In the genomic region with DNA sequence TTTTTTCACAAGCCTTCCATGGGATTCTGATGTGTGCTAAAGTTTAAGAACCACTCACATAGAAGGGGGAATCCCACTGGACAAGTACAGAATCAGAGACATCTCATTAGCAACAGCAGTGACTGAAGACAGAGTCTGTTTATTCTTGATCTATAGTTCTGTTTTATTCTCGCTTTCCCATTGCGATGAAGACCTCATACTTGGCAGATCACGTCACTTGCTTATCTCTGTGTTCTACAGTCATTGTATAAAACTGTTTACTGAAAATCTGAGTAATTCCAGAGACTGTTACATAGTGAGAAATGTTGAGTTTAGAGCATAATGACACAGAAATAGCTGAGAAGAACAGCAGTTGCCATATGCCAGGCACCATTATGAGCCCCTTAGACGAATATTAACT, we compare ENCODE assay signal across 20 cellular contexts.
DNase-seq lines count a peak whose midpoint lies in the region; ATAC-seq, FAIRE-seq and TF ChIP-seq lines count a peak whose summit lies in the region.
"Had no signal": no experiment of that assay in that cellular context is flagged by ENCODE, and none has a peak within 500 bp of the region (broad histone marks: within the 10 kb centered on the region; RNA-seq: fewer than 3 reads in every experiment).

No MANE protein-coding gene starts in this region.

- peak overlapping the region; percentile 31 for H3K27ac Mint-ChIP-seq in mesothelial cell of epicardium
- no peak overlapping the region for H3K27ac Mint-ChIP-seq in endothelial cell (ENCODE audit: unreplicated experiment)
- H3K27ac Mint-ChIP-seq: activated CD4-positive, alpha-beta memory T cell treated with anti-CD3 and anti-CD28 coated beads, Interleukin-2, amount 10 ng/mL, durations not matched to agents 7 days and 5 days had no signal

- H3K4me3 Mint-ChIP-seq in mesothelial cell of epicardium: no peak overlapping the region
- no peak overlapping the region for H3K4me3 Mint-ChIP-seq in endothelial cell (ENCODE audit: unreplicated experiment)
- H3K4me3 Mint-ChIP-seq: activated CD4-positive, alpha-beta memory T cell treated with anti-CD3 and anti-CD28 coated beads, Interleukin-2, amount 10 ng/mL, durations not matched to agents 7 days and 5 days; naive thymus-derived CD4-positive, alpha-beta T cell had no signal

- peak; percentile 89 for DNase-seq in AG04450 (ENCODE audit: low read depth, low spot score)
- peak; percentile 80 for DNase-seq in bronchial epithelial cell (ENCODE audit: low read depth)
- DNase-seq in mesothelial cell of epicardium (ENCODE audit: low spot score in 2 of 2, unreplicated experiment in 2 of 2): no peak
- DNase-seq in activated CD8-positive, alpha-beta memory T cell treated with anti-CD3 and anti-CD28 coated beads, Interleukin-2, amount 50 U/mL, for 48 hours: no peak
- no peak for DNase-seq in endothelial cell (ENCODE audit: low spot score)
- DNase-seq: activated CD4-positive, alpha-beta memory T cell treated with anti-CD3 and anti-CD28 coated beads, Interleukin-2, amount 10 ng/mL, durations not matched to agents 7 days and 5 days; amygdala; cortex of kidney; KG1; left ventricle myocardium superior; naive thymus-derived CD4-positive, alpha-beta T cell; NCI-H2227 treated with DMSO at 0.1 percent for 48 hours; SIG-M5; stimulated activated CD4-positive, alpha-beta T cell treated with anti-CD3 and anti-CD28 coated beads, Interleukin-1b, Interleukin-23, amount 100 ng/mL, for 48 hours; testis had no signal

- FAIRE-seq in bronchial epithelial cell (lab: Jason Lieb, UNC): no peak
- FAIRE-seq: TTC549 had no signal

- H3K9me3 Mint-ChIP-seq in mesothelial cell of epicardium (no peaks in the 10 kb centered on the region), endothelial cell (ENCODE audit: unreplicated experiment) (no peaks in the 10 kb centered on the region)
- H3K9me3 Mint-ChIP-seq: activated CD4-positive, alpha-beta memory T cell treated with anti-CD3 and anti-CD28 coated beads, Interleukin-2, amount 10 ng/mL, durations not matched to agents 7 days and 5 days had no signal

- H3K4me1 Mint-ChIP-seq in mesothelial cell of epicardium: peaks cover 17% of the 10 kb centered on the region
- peaks cover 10% of the 10 kb centered on the region for H3K4me1 Mint-ChIP-seq in endothelial cell (ENCODE audit: unreplicated experiment)

- H3K27me3 Mint-ChIP-seq in mesothelial cell of epicardium (ENCODE audit: low read depth) (peaks cover 16% of the 10 kb centered on the region), endothelial cell (ENCODE audit: unreplicated experiment) (no peaks in the 10 kb centered on the region)
- H3K27me3 Mint-ChIP-seq: naive thymus-derived CD4-positive, alpha-beta T cell had no signal

- H3K27ac ChIP-seq in AG04450 (ENCODE audit: low read depth, low read length): peak overlapping the region; percentile 88
- H3K27ac ChIP-seq: testis had no signal

- POLR2A ChIA-PET in AG04450 (lab: Yijun Ruan, JAX): interaction anchor here (0.6 to 1.7 kb wide), 3 partner anchors 16 to 174 kb away, joined by 3 to 4 read pairs (median 3); no protein-coding TSS in a partner anchor

- CTCF ChIA-PET in AG04450 (lab: Charles Lee): interaction anchor here (2.3 kb wide), 1 partner anchor 35 kb away, joined by 7 read pairs; no protein-coding TSS in a partner anchor

- H3K36me3 ChIP-seq in bronchial epithelial cell (ENCODE audit: control insufficient read depth, insufficient read depth, low read length): no peaks in the 10 kb centered on the region

- H3K27me3 ChIP-seq in AG04450 (ENCODE audit: control insufficient read depth, insufficient read depth, low read length) (no peaks in the 10 kb centered on the region), bronchial epithelial cell (ENCODE audit: control insufficient read depth, insufficient read depth, low read length) (no peaks in the 10 kb centered on the region)
- H3K27me3 ChIP-seq: testis had no signal

- H3K9me3 ChIP-seq in AG04450 (ENCODE audit: control insufficient read depth, insufficient read depth, low read length): no peaks in the 10 kb centered on the region
- H3K9me3 ChIP-seq: testis had no signal

- TF ChIP-seq CTCF in AG04450 (IDR thresholded peaks at IDR 0.05; ENCODE audit: low read depth, low read length): no peak
- no peak for TF ChIP-seq CTCF in bronchial epithelial cell (IDR thresholded peaks at IDR 0.05; ENCODE audit: insufficient read depth, low read length, severe bottlenecking)
- no peak for TF ChIP-seq CTCF in mesothelial cell of epicardium (IDR thresholded peaks at IDR 0.05; ENCODE audit: unreplicated experiment)
- TF ChIP-seq CTCF in endothelial cell (IDR thresholded peaks at IDR 0.05; ENCODE audit: unreplicated experiment): no peak

- ATAC-seq in HG02610 (IDR thresholded peaks at IDR 0.05; ENCODE audit: unreplicated experiment): peak; percentile 49
- ATAC-seq in HG02885 (IDR thresholded peaks at IDR 0.05; ENCODE audit: poor library complexity, unreplicated experiment): no peak
- ATAC-seq in GM21423 (IDR thresholded peaks at IDR 0.05; ENCODE audit: unreplicated experiment): no peak
- ATAC-seq: HCT116; naive thymus-derived CD4-positive, alpha-beta T cell had no signal

- H3K36me3 Mint-ChIP-seq in mesothelial cell of epicardium: no peaks in the 10 kb centered on the region
- peaks cover 3% of the 10 kb centered on the region for H3K36me3 Mint-ChIP-seq in endothelial cell (ENCODE audit: low read depth, unreplicated experiment)

- no peak overlapping the region for H3K4me3 ChIP-seq in AG04450 (ENCODE audit: low read depth, low read length)
- H3K4me3 ChIP-seq in bronchial epithelial cell (ENCODE audit: low read depth, low read length): no peak overlapping the region
- H3K4me3 ChIP-seq: testis had no signal

Comparison
In these comparisons a context has a peak if more than half of its experiments do, and no peak if none do; other contexts are left out.
1. DNase-seq: peak in AG04450 (single experiment) and bronchial epithelial cell (single experiment); none in mesothelial cell of epicardium (0 of 2), activated CD8-positive, alpha-beta memory T cell treated with anti-CD3 and anti-CD28 coated beads, Interleukin-2, amount 50 U/mL, for 48 hours (single experiment) and endothelial cell (single experiment).